ENCODE assay signal across 1 cellular context in genomic region chr6:43173496-43174262, GRCh38.
TF ChIP-seq lines count a peak whose summit lies in the region.

No MANE protein-coding gene starts in this region.

TF ChIP-seq in GM12878, 131 proteins besides CTCF, POLR2A, EP300 and RAD21:
- TF ChIP-seq KAT2A (conservative IDR thresholded peaks at IDR 0.05; ENCODE audit: control insufficient read depth, low read depth, low read length) (no peak), SRF (IDR thresholded peaks at IDR 0.05; ENCODE audit: low read depth in 2 of 2, low read length in 2 of 2) (no peak), FOS (IDR thresholded peaks at IDR 0.05; ENCODE audit: borderline replicate concordance, extremely low read depth, insufficient read length) (no peak), KDM1A (IDR thresholded peaks at IDR 0.05; ENCODE audit: borderline replicate concordance) (no peak), KLF5 (IDR thresholded peaks at IDR 0.05; ENCODE audit: partially characterized antibody) (no peak), BCLAF1 (IDR thresholded peaks at IDR 0.05) (no peak), CBX3 (IDR thresholded peaks at IDR 0.05; ENCODE audit: borderline replicate concordance, low read depth) (no peak), NFIC (IDR thresholded peaks at IDR 0.05; ENCODE audit: low read depth, low read length) (no peak), SKIL (IDR thresholded peaks at IDR 0.05; ENCODE audit: low read depth, poor library complexity, severe bottlenecking) (no peak), NR2C2 (IDR thresholded peaks at IDR 0.05; ENCODE audit: borderline replicate concordance, control insufficient read depth, insufficient read length, low read depth) (no peak)
- TF ChIP-seq, protein P1, sequence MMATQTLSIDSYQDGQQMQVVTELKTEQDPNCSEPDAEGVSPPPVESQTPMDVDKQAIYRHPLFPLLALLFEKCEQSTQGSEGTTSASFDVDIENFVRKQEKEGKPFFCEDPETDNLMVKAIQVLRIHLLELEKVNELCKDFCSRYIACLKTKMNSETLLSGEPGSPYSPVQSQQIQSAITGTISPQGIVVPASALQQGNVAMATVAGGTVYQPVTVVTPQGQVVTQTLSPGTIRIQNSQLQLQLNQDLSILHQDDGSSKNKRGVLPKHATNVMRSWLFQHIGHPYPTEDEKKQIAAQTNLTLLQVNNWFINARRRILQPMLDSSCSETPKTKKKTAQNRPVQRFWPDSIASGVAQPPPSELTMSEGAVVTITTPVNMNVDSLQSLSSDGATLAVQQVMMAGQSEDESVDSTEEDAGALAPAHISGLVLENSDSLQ (IDR thresholded peaks at IDR 0.05), result no peak
